Comparison of ENCODE assay signal across 24 cellular contexts in the genomic region with DNA sequence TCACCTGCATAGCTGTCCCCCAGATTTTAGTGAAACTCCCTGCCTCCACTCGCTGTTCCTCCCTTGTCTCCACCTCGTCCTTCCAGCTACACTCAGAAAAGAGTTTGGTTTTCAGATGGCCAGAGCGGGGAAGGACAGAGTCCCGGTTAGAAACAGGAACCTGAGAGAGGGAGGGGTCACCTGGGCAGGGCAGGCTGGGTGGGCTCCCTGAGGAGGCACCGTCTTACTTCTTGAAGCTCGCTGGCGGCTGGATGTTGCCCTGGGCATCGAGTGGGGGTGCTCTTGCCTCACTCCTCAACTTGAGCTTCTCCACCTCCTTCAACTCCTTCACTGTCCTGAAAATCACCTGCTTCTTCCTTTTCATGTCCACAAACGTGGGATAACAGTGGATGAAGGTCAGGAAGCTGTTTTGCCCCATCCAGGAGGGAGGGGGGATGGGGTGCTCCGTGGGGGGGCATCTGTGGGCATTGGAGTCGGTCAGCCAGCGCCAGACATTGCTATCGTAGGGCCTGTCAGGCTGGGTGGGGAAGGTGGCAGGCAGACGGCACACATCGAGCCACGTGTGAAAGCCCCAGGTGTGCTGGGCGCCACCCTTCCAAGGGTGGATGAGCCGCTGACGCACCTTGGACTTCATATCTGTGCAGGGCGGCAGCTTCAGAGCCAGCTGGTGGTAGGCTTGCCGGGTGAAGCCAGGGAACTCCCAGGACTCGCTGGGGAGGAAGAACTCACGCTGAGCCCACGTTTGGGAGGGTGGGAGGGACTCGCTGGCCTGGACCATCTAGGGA. TPM values are rescaled to one million over a fixed set of nuclear protein-coding genes. Genes with fewer than 3 reads are reported as not detected.
DNase-seq lines count a peak whose midpoint lies in the region; ATAC-seq, FAIRE-seq and TF ChIP-seq lines count a peak whose summit lies in the region.
"Had no signal": no experiment of that assay in that cellular context is flagged by ENCODE, and none has a peak within 500 bp of the region (broad histone marks: within the 10 kb centered on the region; RNA-seq: fewer than 3 reads in every experiment).

No MANE protein-coding gene starts in this region.

- TF ChIP-seq POLR2A in suprapubic skin (IDR thresholded peaks at IDR 0.05), result no peak
- no peak for TF ChIP-seq POLR2A in adrenal gland (IDR thresholded peaks at IDR 0.05)
- no peak for TF ChIP-seq POLR2A in GM12891 (IDR thresholded peaks at IDR 0.05; ENCODE audit: low read depth, low read length)

- intact Hi-C loops in mucosa of descending colon (cut with DNase I, micrococcal nuclease) (loop anchor here in 1 of 2 donors (5.0 kb wide), 1 partner anchor 187 kb away; no protein-coding TSS in a partner anchor), adrenal gland (cut with DNase I) (loop anchor here in 1 of 2 donors (10.0 kb wide), 2 partner anchors 90 to 190 kb away; no protein-coding TSS in a partner anchor)

- no peak overlapping the region for H3K4me3 ChIP-seq in RWPE2 (ENCODE audit: severe bottlenecking)
- H3K4me3 ChIP-seq in mucosa of descending colon, result no peak overlapping the region
- H3K4me3 ChIP-seq in suprapubic skin, result no peak overlapping the region
- H3K4me3 ChIP-seq in adrenal gland, result no peak overlapping the region
- H3K4me3 ChIP-seq: GM23248 had no signal

- H3K9me3 ChIP-seq in RWPE2 (ENCODE audit: severe bottlenecking) (no peaks in the 10 kb centered on the region), mucosa of descending colon (no peaks in the 10 kb centered on the region), suprapubic skin (no peaks in the 10 kb centered on the region), adrenal gland (replicated peaks in 1 of 3) (no peaks in the 10 kb centered on the region)
- H3K9me3 ChIP-seq: SK-N-SH had no signal

- peak; percentile 46 for DNase-seq in DMS53 treated with DMSO at 0.1 percent for 48 hours (lab: John Stamatoyannopoulos, UW; ENCODE audit: unreplicated experiment)
- DNase-seq in RWPE2 (ENCODE audit: low spot score), result peak; percentile 66
- peak; percentile 88 to 90 (median 89) for DNase-seq in mucosa of descending colon
- DNase-seq in suprapubic skin (ENCODE audit: low spot score in 2 of 2), result no peak
- no peak for DNase-seq in adrenal gland
- DNase-seq in GM12891 (ENCODE audit: insufficient read length, low spot score), result no peak
- DNase-seq: C1 segment of cervical spinal cord; DMS 273 treated with DMSO at 0.1 percent for 48 hours; GDM1; GM23248; HCEC 1CT; NCI-H1092 treated with DMSO at 0.1 percent for 48 hours; NCI-H2081; NCI-H2171 treated with DMSO at 0.1 percent for 48 hours; NCI-H446; NCI-H748 treated with DMSO at 0.1 percent for 48 hours; NK-92 treated with Interleukin-12 subunit alpha and Interleukin-12 subunit beta, amount 100 ng/mL, for 24 hours; SHP77; SK-N-SH had no signal

- TF ChIP-seq EP300 in suprapubic skin (IDR thresholded peaks at IDR 0.05), result no peak

- H3K36me3 ChIP-seq in RWPE2 (ENCODE audit: low read depth) (peaks cover 19% of the 10 kb centered on the region), mucosa of descending colon (ENCODE audit: low read depth) (no peaks in the 10 kb centered on the region), suprapubic skin (peaks cover 26% of the 10 kb centered on the region), adrenal gland (replicated peaks in 1 of 2) (no peaks in the 10 kb centered on the region)

- H3K27me3 ChIP-seq in RWPE2 (ENCODE audit: insufficient read depth, poor library complexity, severe bottlenecking), result no peaks in the 10 kb centered on the region
- H3K27me3 ChIP-seq in suprapubic skin, result no peaks in the 10 kb centered on the region
- no peaks in the 10 kb centered on the region for H3K27me3 ChIP-seq in adrenal gland

- TF ChIP-seq CTCF in RWPE2 (IDR thresholded peaks at IDR 0.05; ENCODE audit: poor library complexity, severe bottlenecking) (no peak), mucosa of descending colon (IDR thresholded peaks at IDR 0.05) (no peak), suprapubic skin (IDR thresholded peaks at IDR 0.05) (no peak), adrenal gland (IDR thresholded peaks at IDR 0.05) (no peak)

- no peaks in the 10 kb centered on the region for H3K4me1 ChIP-seq in RWPE2 (ENCODE audit: insufficient read depth, poor library complexity, severe bottlenecking)
- peaks cover 21% of the 10 kb centered on the region for H3K4me1 ChIP-seq in mucosa of descending colon (ENCODE audit: low read depth)
- no peaks in the 10 kb centered on the region for H3K4me1 ChIP-seq in suprapubic skin
- H3K4me1 ChIP-seq in adrenal gland (replicated peaks in 1 of 2), result no peaks in the 10 kb centered on the region

- no peak for FAIRE-seq in GM12891 (lab: Jason Lieb, UNC)
- FAIRE-seq: RCC 7860 had no signal

- WGBS in suprapubic skin, result 75% methylated on average over 21 of the region's 25 CpGs
- 90 to 91% (median 90%) methylated on average over 13 to 25 of the region's 25 CpGs for WGBS in adrenal gland, 4 donors

- ATAC-seq in RWPE2 (ENCODE audit: low read depth) (no peak), mucosa of descending colon (peak; percentile 97), HG03139 (IDR thresholded peaks at IDR 0.05; ENCODE audit: unreplicated experiment) (no peak)

- H3K27ac ChIP-seq in RWPE2 (ENCODE audit: poor library complexity, severe bottlenecking) (no peak overlapping the region), suprapubic skin (peak overlapping the region; percentile 4), adrenal gland (no peak overlapping the region)
- H3K27ac ChIP-seq: GM23248 had no signal

TF ChIP-seq in GM12891, 5 proteins besides CTCF, POLR2A, EP300 and RAD21:
- no peak for TF ChIP-seq TAF1 (IDR thresholded peaks at IDR 0.05; ENCODE audit: low read depth, low read length)
- TF ChIP-seq POLR2AphosphoS5 (IDR thresholded peaks at IDR 0.05; ENCODE audit: low read depth, low read length), result no peak
- no peak for TF ChIP-seq POU2F2 (IDR thresholded peaks at IDR 0.05; ENCODE audit: low read depth, low read length)
TF ChIP-seq in GM12891: peak in this region for 0.

RNA-seq across cellular contexts. Expression of a gene that starts 2.0 kb away (rescaled TPM):
- total RNA-seq in mucosa of descending colon (not detected), suprapubic skin (not detected), adrenal gland (not detected)
- not detected for polyA plus RNA-seq in adrenal gland
- not detected for polyA plus RNA-seq in GM12891 (2012; ENCODE audit: low read depth, missing spikeins)
- total RNA-seq: A673, Daoy, GM23248, LHCN-M2 had no signal
- polyA plus RNA-seq: GM23248, SK-N-SH had no signal

RNA-seq across cellular contexts. Expression of a gene that starts 20.0 kb away (rescaled TPM):
- total RNA-seq in mucosa of descending colon (1 to 10 TPM in 1 of 3 donors, under 1 TPM in 2; 0.64 to 2.2 (median 0.96) TPM), suprapubic skin (1 to 10 TPM in 3 of 4 donors, under 1 TPM in 1; 0.48 to 4.7 (median 1.9) TPM), adrenal gland (1 to 10 TPM in 7 of 8 donors, under 1 TPM in 1; 0.87 to 9.1 (median 2.5) TPM)
- 1 to 10 TPM; 1.9 to 5.9 (median 5.5) TPM for polyA plus RNA-seq in adrenal gland
- polyA plus RNA-seq in GM12891 (2012; ENCODE audit: low read depth, missing spikeins), result 0.80 TPM
- total RNA-seq: Daoy, GM23248, LHCN-M2 had no signal
- polyA plus RNA-seq: SK-N-SH had no signal

RNA-seq across cellular contexts. Expression of a gene that starts 22.1 kb away (rescaled TPM):
- total RNA-seq in mucosa of descending colon (10 to 100 TPM in 1 of 3 donors, 1 to 10 TPM in 2; 6.3 to 30.0 (median 7.7) TPM), suprapubic skin (1 to 10 TPM; 4.1 to 9.2 (median 7.1) TPM), adrenal gland (1 to 10 TPM in 7 of 8 donors, under 1 TPM in 1; 0.79 to 4.9 (median 2.7) TPM)
- polyA plus RNA-seq in adrenal gland, result 1 to 10 TPM in 2 of 3 donors, under 1 TPM in 1; 0.97 to 2.4 (median 1.0) TPM
- polyA plus RNA-seq in GM12891 (2012; ENCODE audit: low read depth, missing spikeins), result 23.9 TPM

RNA-seq across cellular contexts. Expression of a gene that starts 22.2 kb away (rescaled TPM):
- total RNA-seq in mucosa of descending colon (10 to 100 TPM in 2 of 3 donors, 1 to 10 TPM in 1; 8.7 to 20.1 (median 15.5) TPM), suprapubic skin (10 to 100 TPM; 17.2 to 33.1 (median 21.0) TPM), adrenal gland (10 to 100 TPM in 7 of 8 donors, 1 to 10 TPM in 1; 5.0 to 18.8 (median 14.1) TPM)
- polyA plus RNA-seq in adrenal gland, result 10 to 100 TPM; 14.2 to 29.0 (median 15.5) TPM
- 25.5 TPM for polyA plus RNA-seq in GM12891 (2012; ENCODE audit: low read depth, missing spikeins)

RNA-seq across cellular contexts. Expression of a gene that starts 35.8 kb away (rescaled TPM):
- total RNA-seq in mucosa of descending colon, result 10 to 100 TPM in 1 of 3 donors, 1 to 10 TPM in 2; 7.9 to 18.2 (median 8.2) TPM
- total RNA-seq in suprapubic skin, result 10 to 100 TPM; 21.0 to 55.8 (median 35.6) TPM
- 10 to 100 TPM; 19.1 to 40.5 (median 25.0) TPM for total RNA-seq in adrenal gland
- 10 to 100 TPM; 19.3 to 36.6 (median 25.9) TPM for polyA plus RNA-seq in adrenal gland
- 4.9 TPM for polyA plus RNA-seq in GM12891 (2012; ENCODE audit: low read depth, missing spikeins)

Comparison
In these comparisons a context has a peak if more than half of its experiments do, and no peak if none do; other contexts are left out.
1. DNase-seq: peak in DMS53 treated with DMSO at 0.1 percent for 48 hours (single experiment), RWPE2 (single experiment) and mucosa of descending colon (3 of 3); none in suprapubic skin (0 of 2), adrenal gland (0 of 7) and GM12891 (single experiment).